Comparison of ENCODE assay signal across 15 cellular contexts in genomic region chr15:65634381-65634780, GRCh38.
"Had no signal": no experiment of that assay in that cellular context is flagged by ENCODE, and none has a peak within 500 bp of the region (broad histone marks: within the 10 kb centered on the region; RNA-seq: fewer than 3 reads in every experiment).

No MANE protein-coding gene starts in this region.

- H3K27ac ChIP-seq: ascending aorta, esophagus muscularis mucosa had no signal

- ATAC-seq: activated CD8-positive, alpha-beta T cell treated with anti-CD3 and anti-CD28 coated beads, Interleukin-2, amount 10 ng/mL, durations not matched to agents 7 days and 5 days; left colon; T-cell had no signal

- DNase-seq: activated CD4-positive, alpha-beta T cell treated with anti-CD3 and anti-CD28 coated beads, Interleukin-2, amount 10 ng/mL, durations not matched to agents 7 days and 5 days; activated CD4-positive, CD25-positive, alpha-beta regulatory T cell; activated CD8-positive, alpha-beta T cell treated with anti-CD3 and anti-CD28 coated beads, Interleukin-2, amount 10 ng/mL, durations not matched to agents 7 days and 5 days; activated effector memory CD4-positive, alpha-beta T cell treated with anti-CD3 and anti-CD28 coated beads, Interleukin-2, amount 50 U/mL, for 16 hours; activated naive CD4-positive, alpha-beta T cell treated with anti-CD3 and anti-CD28 coated beads, Interleukin-2, amount 50 U/mL, for 16 hours; activated T-cell treated with anti-CD3 and anti-CD28 coated beads, Interleukin-2, amount 50 U/mL, for 24 hours; cerebellar nuclear complex; cortex of kidney; hypothalamus; islet precursor cell; left colon; T-cell had no signal

- H3K27me3 ChIP-seq: ascending aorta, esophagus muscularis mucosa had no signal

- H3K4me3 ChIP-seq: ascending aorta, esophagus muscularis mucosa, lung had no signal

- H3K36me3 ChIP-seq: ascending aorta, esophagus muscularis mucosa had no signal

- H3K9me3 ChIP-seq: ascending aorta, esophagus muscularis mucosa had no signal
